27 cellular contexts compared by ENCODE assay signal in genomic region chr5:147788023-147788422, GRCh38. TPM values are rescaled to one million over a fixed set of nuclear protein-coding genes. Genes with fewer than 3 reads are reported as not detected.
DNase-seq lines count a peak whose midpoint lies in the region; ATAC-seq, FAIRE-seq and TF ChIP-seq lines count a peak whose summit lies in the region.
"Had no signal": no experiment of that assay in that cellular context is flagged by ENCODE, and none has a peak within 500 bp of the region (broad histone marks: within the 10 kb centered on the region; RNA-seq: fewer than 3 reads in every experiment).

No MANE protein-coding gene starts in this region.

- TF ChIP-seq EP300 in sigmoid colon (IDR thresholded peaks at IDR 0.05), result peak; percentile 16 to 78 (median 38)

- no peak for DNase-seq in pancreas
- no peak for DNase-seq in sigmoid colon
- DNase-seq in mucosa of gallbladder (ENCODE audit: low spot score), result no peak
- DNase-seq in lower leg skin (ENCODE audit: low spot score in 2 of 2), result no peak
- DNase-seq in psoas muscle, result no peak
- DNase-seq: 8988T; ACHN; AML-193; BE2C; CD4-positive, alpha-beta T cell; CD8-positive, alpha-beta memory T cell; DMS 273 treated with DMSO at 0.1 percent for 48 hours; DMS79; EL; GDM1; GOT3; HFFc6 had no signal

- FAIRE-seq in endometrium (lab: Jason Lieb, UNC) (peak; percentile 90), pancreas (lab: Jason Lieb, UNC) (peak; percentile 74)
- FAIRE-seq: A549, D721Med, GM12878, GM19239, H54 had no signal

- TF ChIP-seq CTCF in pancreas (IDR thresholded peaks at IDR 0.05) (no peak), sigmoid colon (IDR thresholded peaks at IDR 0.05) (no peak), lower leg skin (IDR thresholded peaks at IDR 0.05) (no peak), psoas muscle (IDR thresholded peaks at IDR 0.05) (no peak)

- intact Hi-C loops in pancreas (cut with DNase I) (no loop called here), sigmoid colon (cut with DNase I) (loop anchor here (5.0 kb wide), 2 partner anchors 36 to 101 kb away; no protein-coding TSS in a partner anchor), lower leg skin (cut with DNase I; ENCODE audit: low total_unique reads) (no loop called here), psoas muscle (cut with DNase I) (no loop called here)

- no peaks in the 10 kb centered on the region for H3K36me3 ChIP-seq in pancreas
- no peaks in the 10 kb centered on the region for H3K36me3 ChIP-seq in sigmoid colon
- no peaks in the 10 kb centered on the region for H3K36me3 ChIP-seq in psoas muscle (ENCODE audit: insufficient read depth in 1 of 2, low read depth in 1 of 2)
- H3K36me3 ChIP-seq: BE2C; BLaER1 treated with 17β-estradiol and CSF1 and Interleukin-3, amounts not matched to agents 10 nM and 100 nM; HAP-1 had no signal

- TF ChIP-seq POLR2A in sigmoid colon (IDR thresholded peaks at IDR 0.05) (no peak), lower leg skin (IDR thresholded peaks at IDR 0.05) (no peak)

- H3K27ac ChIP-seq in pancreas (no peak overlapping the region), sigmoid colon (peak overlapping the region in 3 of 4 donors; percentile 67 to 71 (median 67)), psoas muscle (no peak overlapping the region)
- H3K27ac ChIP-seq: A549; BLaER1 treated with 17β-estradiol and CSF1 and Interleukin-3, amounts not matched to agents 10 nM and 100 nM had no signal

- H3K27me3 ChIP-seq in pancreas (no peaks in the 10 kb centered on the region), sigmoid colon (no peaks in the 10 kb centered on the region), psoas muscle (ENCODE audit: insufficient read depth in 3 of 3, low read length in 2 of 3) (no peaks in the 10 kb centered on the region)
- H3K27me3 ChIP-seq: BE2C; BLaER1 treated with 17β-estradiol and CSF1 and Interleukin-3, amounts not matched to agents 10 nM and 100 nM had no signal

- H3K4me1 ChIP-seq in pancreas, result no peaks in the 10 kb centered on the region
- peaks cover 2 to 30% (median 23%) of the 10 kb centered on the region in 4 donors for H3K4me1 ChIP-seq in sigmoid colon
- H3K4me1 ChIP-seq in psoas muscle, result no peaks in the 10 kb centered on the region
- H3K4me1 ChIP-seq: A549, HAP-1 had no signal

- H3K4me3 ChIP-seq in pancreas (no peak overlapping the region), sigmoid colon (no peak overlapping the region), lower leg skin (ENCODE audit: low read depth, poor library complexity, severe bottlenecking) (no peak overlapping the region), psoas muscle (no peak overlapping the region)
- H3K4me3 ChIP-seq: A549; BLaER1 treated with 17β-estradiol and CSF1 and Interleukin-3, amounts not matched to agents 10 nM and 100 nM; GM12878; HAP-1 had no signal

- H3K9me3 ChIP-seq in pancreas (no peaks in the 10 kb centered on the region), sigmoid colon (no peaks in the 10 kb centered on the region), psoas muscle (no peaks in the 10 kb centered on the region)
- H3K9me3 ChIP-seq: A549; BE2C; BLaER1 treated with 17β-estradiol and CSF1 and Interleukin-3, amounts not matched to agents 10 nM and 100 nM; HAP-1 had no signal

- ATAC-seq in pancreas (no peak), HG02759 (IDR thresholded peaks at IDR 0.05; ENCODE audit: unreplicated experiment) (no peak), psoas muscle (no peak)
- ATAC-seq: A549, GM12878 had no signal

RNA-seq across cellular contexts. Expression of gene JAKMIP2, which starts 5.5 kb away (rescaled TPM):
- total RNA-seq in pancreas (1 to 10 TPM in 1 of 6 donors, under 1 TPM in 5; 0.19 to 1.3 (median 0.67) TPM), sigmoid colon (1 to 10 TPM; 2.5 to 8.9 (median 4.4) TPM), mucosa of gallbladder (1.8 TPM), lower leg skin (under 1 TPM in 3 of 4 donors, not detected in 1; 0.23 to 0.34 (median 0.23) TPM), psoas muscle (under 1 TPM in 2 of 4 donors, not detected in 2; 0.02 to 0.07 TPM)
- polyA plus RNA-seq in pancreas (1 to 10 TPM in 1 of 2 donors, under 1 TPM in 1; 0.53 to 2.6 TPM), sigmoid colon (under 1 TPM in 2 of 3 donors, not detected in 1; under 0.01 to 0.71 TPM), psoas muscle (under 1 TPM; 0.01 to 0.08 (median 0.06) TPM)
- total RNA-seq: HFFc6 had no signal

RNA-seq across cellular contexts. Expression of gene SPINK1, which starts 43.4 kb away (rescaled TPM):
- over 10,000 TPM; 18,043 to 26,066 (median 20,523) TPM for total RNA-seq in pancreas
- over 10,000 TPM in 1 of 2 donors, 1,000 to 10,000 TPM in 1; 5,539 to 23,743 TPM for polyA plus RNA-seq in pancreas
- 1 to 10 TPM in 1 of 4 donors, not detected in 3; 4.6 TPM for total RNA-seq in sigmoid colon
- 100 to 1,000 TPM; 164 to 537 (median 283) TPM for polyA plus RNA-seq in sigmoid colon
- 234 TPM for total RNA-seq in mucosa of gallbladder
- total RNA-seq in lower leg skin, result 10 to 100 TPM in 1 of 4 donors, 1 to 10 TPM in 2, not detected in 1; 1.2 to 52.2 (median 1.5) TPM
- 1 to 10 TPM in 3 of 4 donors, not detected in 1; 3.0 to 8.2 (median 6.2) TPM for total RNA-seq in psoas muscle
- 10 to 100 TPM in 1 of 3 donors, 1 to 10 TPM in 2; 1.6 to 24.1 (median 9.4) TPM for polyA plus RNA-seq in psoas muscle
- total RNA-seq: CD4-positive, alpha-beta T cell; CD8-positive, alpha-beta memory T cell; HFFc6 had no signal
- polyA plus RNA-seq: CD14-positive monocyte; CD8-positive, alpha-beta memory T cell; GM12878 had no signal

Comparison
In these comparisons a context has a peak if more than half of its experiments do, and no peak if none do; other contexts are left out.
1. H3K27ac ChIP-seq: peak in sigmoid colon (3 of 4); none in pancreas (0 of 4) and psoas muscle (single experiment).
2. RNA of gene SPINK1, which starts 43.4 kb away (total RNA-seq): 18,043 to 26,066 TPM in pancreas; 234 TPM in mucosa of gallbladder (single experiment), 3.0 to 8.2 TPM in psoas muscle, 1.2 to 52.2 TPM in lower leg skin and 4.6 TPM in sigmoid colon; every median in the first group is over 10 times any median in the second.